In the genomic region with DNA sequence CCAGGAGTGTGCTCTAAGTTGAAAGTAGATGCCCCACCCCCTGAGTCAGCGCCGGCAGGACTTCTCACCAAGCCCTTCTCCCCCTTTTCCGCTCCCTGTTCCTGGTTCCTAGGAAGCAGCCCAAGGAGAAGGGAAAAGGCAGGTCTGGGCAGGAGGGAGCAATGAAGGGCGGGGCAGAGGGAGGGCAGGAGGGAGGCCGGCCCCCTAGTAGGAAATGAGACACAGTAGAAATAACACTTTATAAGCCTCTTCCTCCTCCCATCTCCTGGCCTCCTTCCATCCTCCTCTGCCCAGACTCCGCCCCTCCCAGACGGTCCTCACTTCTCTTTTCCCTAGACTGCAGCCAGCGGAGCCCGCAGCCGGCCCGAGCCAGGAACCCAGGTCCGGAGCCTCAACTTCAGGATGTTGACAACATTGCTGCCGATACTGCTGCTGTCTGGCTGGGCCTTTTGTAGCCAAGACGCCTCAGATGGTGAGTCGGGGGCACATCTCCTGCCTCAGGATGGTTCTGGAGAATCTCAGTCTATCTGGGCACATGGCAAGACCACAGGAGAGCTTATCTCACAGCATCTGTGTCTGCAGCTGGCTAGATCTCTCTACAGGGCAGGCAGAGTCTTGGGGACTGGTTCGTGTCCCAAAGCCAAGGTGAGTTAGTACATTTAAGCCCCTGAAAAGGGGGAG, we compare ENCODE assay signal across 8 cellular contexts. TPM values are rescaled to one million over a fixed set of nuclear protein-coding genes. Genes with fewer than 3 reads are reported as not detected.
DNase-seq lines count a peak whose midpoint lies in the region; ATAC-seq and TF ChIP-seq lines count a peak whose summit lies in the region.

Gene PROCR, plus strand, starts transcription at position 320 of the 681 bp plus-strand sequence. Its CDS starts 83 bp downstream, at position 403.

- ATAC-seq in T-helper 17 cell: peak; percentile 51
- ATAC-seq in left lung: peak; percentile 95
- peak; percentile 77 for ATAC-seq in stimulated activated naive CD8-positive, alpha-beta T cell treated with anti-CD3 and anti-CD28 coated beads, Interleukin-15, Interleukin-2, amounts not matched to agents 100 U/mL and 50 U/mL, for 24 hours
- ATAC-seq in HG03139 (IDR thresholded peaks at IDR 0.05; ENCODE audit: unreplicated experiment): no peak

- H3K36me3 ChIP-seq in KMS-11 (ENCODE audit: insufficient read depth): no peaks in the 10 kb centered on the region
- no peaks in the 10 kb centered on the region for H3K36me3 ChIP-seq in ectodermal cell (ENCODE audit: control insufficient read depth, insufficient read depth, low read length)
- no peaks in the 10 kb centered on the region for H3K36me3 ChIP-seq in left lung

- H3K27me3 ChIP-seq in KMS-11 (ENCODE audit: insufficient read depth, low read depth): no peaks in the 10 kb centered on the region
- H3K27me3 ChIP-seq in ectodermal cell (ENCODE audit: control insufficient read depth, insufficient read depth, low read length, poor library complexity, severe bottlenecking): peaks cover 8% of the 10 kb centered on the region
- H3K27me3 ChIP-seq in left lung: no peaks in the 10 kb centered on the region

- no peak within 1 kb of the TSS for H3K4me2 ChIP-seq in KMS-11

- H3K9ac ChIP-seq in KMS-11: no peak within 1 kb of the TSS

- peak within 1 kb of the TSS; percentile 86 for H3K4me3 Mint-ChIP-seq in T-helper 17 cell

- peaks cover 16% of the 10 kb centered on the region for H3K4me1 Mint-ChIP-seq in T-helper 17 cell

- intact Hi-C loops in left lung (cut with DNase I): no loop called here

- TF ChIP-seq CTCF in KMS-11 (conservative IDR thresholded peaks at IDR 0.05; ENCODE audit: low read depth, low read length) (no peak), left lung (IDR thresholded peaks at IDR 0.05) (no peak)

- peak within 1 kb of the TSS; percentile 88 for H3K27ac Mint-ChIP-seq in T-helper 17 cell

- H3K27ac ChIP-seq in KMS-11 (no peak within 1 kb of the TSS), ectodermal cell (ENCODE audit: insufficient read depth, low read depth, low read length, poor library complexity, severe bottlenecking) (no peak within 1 kb of the TSS), left lung (peak within 1 kb of the TSS; percentile 39 to 64)

- DNase-seq in DMS 273 (lab: John Stamatoyannopoulos, UW; ENCODE audit: unreplicated experiment) (peak; percentile 96), T-helper 17 cell (no peak), left lung (peak; percentile 87 to 94), germinal center (ENCODE audit: low spot score) (no peak)
- peak; percentile 32 for DNase-seq in stimulated activated naive CD8-positive, alpha-beta T cell treated with anti-CD3 and anti-CD28 coated beads, Interleukin-15, Interleukin-2, amounts not matched to agents 100 U/mL and 50 U/mL, for 24 hours

- WGBS in ectodermal cell, 2 experiments: 13 to 17% methylated on average over 14 to 16 of the region's 16 CpGs

- no peak within 1 kb of the TSS for H3K4me3 ChIP-seq in KMS-11 (IDR thresholded peaks at IDR 0.05; ENCODE audit: insufficient read depth, low read depth, low read length)
- peak within 1 kb of the TSS; percentile 7 for H3K4me3 ChIP-seq in ectodermal cell (ENCODE audit: insufficient read depth, low read depth, low read length)
- peak within 1 kb of the TSS; percentile 7 to 37 for H3K4me3 ChIP-seq in left lung

- H3K79me2 ChIP-seq in KMS-11 (ENCODE audit: insufficient read depth, low read depth): no peaks in the 10 kb centered on the region

- H3K4me1 ChIP-seq in KMS-11 (ENCODE audit: low read depth, poor library complexity, severe bottlenecking): no peaks in the 10 kb centered on the region
- peaks cover 6% of the 10 kb centered on the region for H3K4me1 ChIP-seq in ectodermal cell (ENCODE audit: control insufficient read depth, insufficient read depth, low read length)
- peaks cover 0 to 18% of the 10 kb centered on the region in 2 donors for H3K4me1 ChIP-seq in left lung

- peaks cover 2% of the 10 kb centered on the region for H3K36me3 Mint-ChIP-seq in T-helper 17 cell (ENCODE audit: low read depth)

- H3K9me3 ChIP-seq in T-helper 17 cell (ENCODE audit: control insufficient read depth, low read length, poor library complexity, severe bottlenecking) (no peaks in the 10 kb centered on the region), ectodermal cell (ENCODE audit: control insufficient read depth, low read length) (no peaks in the 10 kb centered on the region), left lung (no peaks in the 10 kb centered on the region)

- 0 out of 2 replicates have a peak within 1 kb of the TSS, but pooled peaks have one; percentile 24 for H2AFZ ChIP-seq in KMS-11 (ENCODE audit: low read depth)

- H4K20me1 ChIP-seq in KMS-11 (ENCODE audit: insufficient read depth): no peaks in the 10 kb centered on the region

- no peaks in the 10 kb centered on the region for H3K27me3 Mint-ChIP-seq in T-helper 17 cell

RNA-seq across cellular contexts. Expression of gene PROCR, which starts in this region (rescaled TPM):
- total RNA-seq in T-helper 17 cell (1 to 10 TPM in 1 of 2 donors, under 1 TPM in 1; 0.89 to 1.5 TPM), left lung (10 to 100 TPM; 21.7 to 25.6 TPM)
- 5.2 TPM for polyA plus RNA-seq in ectodermal cell (2013, experiment 1 of 4)
- polyA plus RNA-seq in ectodermal cell (2013, experiment 2 of 4): 4.0 TPM
- polyA plus RNA-seq in ectodermal cell (2013, experiment 3 of 4): 6.1 TPM
- 5.1 TPM for polyA plus RNA-seq in ectodermal cell (2013, experiment 4 of 4)

Comparison
In these comparisons a context has a peak if more than half of its experiments do, and no peak if none do; other contexts are left out.
1. RNA of gene PROCR (total RNA-seq): 21.7 to 25.6 TPM in left lung; 0.89 to 1.5 TPM in T-helper 17 cell; every median in the first group is over 4 times any median in the second.
2. DNase-seq: peak in DMS 273 (single experiment), left lung (2 of 2) and stimulated activated naive CD8-positive, alpha-beta T cell treated with anti-CD3 and anti-CD28 coated beads, Interleukin-15, Interleukin-2, amounts not matched to agents 100 U/mL and 50 U/mL, for 24 hours (single experiment); none in T-helper 17 cell (0 of 3) and germinal center (single experiment).
3. H3K27ac ChIP-seq: peak in left lung (2 of 2); none in KMS-11 (single experiment) and ectodermal cell (single experiment).